ENCODE assay signal across 9 cellular contexts in the genomic region with DNA sequence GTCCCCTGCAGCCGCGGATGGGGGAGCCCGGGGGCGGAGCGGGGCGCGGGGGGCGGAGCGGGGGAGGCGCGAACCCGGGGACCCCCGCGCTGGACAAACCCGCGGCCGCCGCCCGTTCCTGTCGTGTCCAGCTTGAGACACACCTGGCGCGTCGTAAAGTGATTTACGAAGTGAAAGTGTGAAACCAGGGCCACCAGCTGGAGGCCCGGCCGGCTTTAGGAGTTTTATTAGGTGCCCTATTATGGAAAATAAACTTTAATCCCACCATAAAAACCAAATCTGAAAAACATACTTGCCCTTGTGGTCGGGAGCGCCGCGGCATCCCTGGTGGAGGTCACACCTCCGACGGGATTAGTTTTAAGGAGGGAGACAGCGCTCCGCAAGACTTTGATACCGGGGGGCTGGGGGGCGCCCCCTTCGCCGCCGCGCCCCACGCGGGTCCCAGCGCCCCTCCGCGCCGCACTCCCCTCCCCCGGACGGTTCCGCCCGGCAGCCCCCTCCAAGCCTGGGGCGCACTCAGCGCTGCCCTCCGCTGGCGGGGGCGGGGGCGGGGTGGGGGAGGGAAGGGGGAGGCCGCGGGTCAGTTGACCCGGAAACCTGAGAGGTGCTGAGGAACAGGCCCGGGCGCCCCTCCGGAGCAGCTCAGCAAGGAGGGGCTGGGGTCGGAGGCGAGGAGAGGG. TPM values are rescaled to one million over a fixed set of nuclear protein-coding genes. Genes with fewer than 3 reads are reported as not detected.
A peak's percentile ranks its signal among the peaks of the same experiment; 100 is the strongest.
DNase-seq lines count a peak whose midpoint lies in the region; ATAC-seq and TF ChIP-seq lines count a peak whose summit lies in the region.
"Had no signal": no experiment of that assay in that cellular context is flagged by ENCODE, and none has a peak within 500 bp of the region (broad histone marks: within the 10 kb centered on the region; RNA-seq: fewer than 3 reads in every experiment).

No MANE protein-coding gene starts in this region.

- H3K4me3 Mint-ChIP-seq in endodermal cell: peak overlapping the region; percentile 36

- no peaks in the 10 kb centered on the region for H3K36me3 ChIP-seq in endodermal cell (ENCODE audit: control insufficient read depth, insufficient read depth, low read length)
- no peaks in the 10 kb centered on the region for H3K36me3 ChIP-seq in prostate gland

- H3K27me3 Mint-ChIP-seq in endodermal cell (ENCODE audit: insufficient read depth): peaks cover 94% of the 10 kb centered on the region

- no peak for TF ChIP-seq CTCF in NB4 (IDR thresholded peaks at IDR 0.05; ENCODE audit: low read depth, low read length)
- TF ChIP-seq CTCF in endodermal cell (conservative IDR thresholded peaks at IDR 0.05): peak; percentile 23
- no peak for TF ChIP-seq CTCF in prostate gland (IDR thresholded peaks at IDR 0.05)

- no peak overlapping the region for H3K27ac Mint-ChIP-seq in endodermal cell

- TF ChIP-seq POLR2A in NB4 (IDR thresholded peaks at IDR 0.05; ENCODE audit: extremely low read depth, insufficient read length): no peak
- no peak for TF ChIP-seq POLR2A in prostate gland (IDR thresholded peaks at IDR 0.05)

- no peaks in the 10 kb centered on the region for H3K9me3 ChIP-seq in endodermal cell (ENCODE audit: control insufficient read depth, low read length)
- no peaks in the 10 kb centered on the region for H3K9me3 ChIP-seq in prostate gland

- no peaks in the 10 kb centered on the region for H3K9me3 Mint-ChIP-seq in endodermal cell

- ATAC-seq in GM19328 (IDR thresholded peaks at IDR 0.05; ENCODE audit: unreplicated experiment): no peak

- H3K9ac ChIP-seq in endodermal cell (ENCODE audit: extremely low read depth, low read length, poor library complexity, severe bottlenecking): no peak overlapping the region

- peaks cover 98% of the 10 kb centered on the region for H3K27me3 ChIP-seq in endodermal cell (ENCODE audit: control insufficient read depth, insufficient read depth, low read length, poor library complexity, severe bottlenecking)
- H3K27me3 ChIP-seq in prostate gland (replicated peaks; ENCODE audit: insufficient read depth): peaks cover 31% of the 10 kb centered on the region

- DNase-seq in NCI-H146 (lab: John Stamatoyannopoulos, UW) (peak; percentile 68), NCI-H146 treated with DMSO at 0.1 percent for 48 hours (lab: John Stamatoyannopoulos, UW; ENCODE audit: unreplicated experiment) (no peak), NB4 (ENCODE audit: low read depth) (no peak), endodermal cell (peak; percentile 66), prostate gland (ENCODE audit: low spot score) (no peak), CD1c-positive myeloid dendritic cell (ENCODE audit: extremely low spot score) (no peak)
- no peak for DNase-seq in stimulated activated CD4-positive, alpha-beta T cell treated with anti-CD3 and anti-CD28 coated beads, Interleukin-1b, Interleukin-23, amount 100 ng/mL, for 48 hours

- no peaks in the 10 kb centered on the region for H3K4me1 ChIP-seq in endodermal cell (ENCODE audit: control insufficient read depth, insufficient read depth, low read length)
- H3K4me1 ChIP-seq in prostate gland (replicated peaks): peaks cover 8% of the 10 kb centered on the region

- 0 to 1% methylated on average over 5 to 52 of the region's 64 CpGs for WGBS in endodermal cell (ENCODE audit: insufficient coverage in 1 of 2, insufficient read length in 1 of 2), 2 experiments
- WGBS in prostate gland: under 1% methylated on average over 64 of the region's 64 CpGs

- peaks cover 6% of the 10 kb centered on the region for H3K36me3 Mint-ChIP-seq in endodermal cell (ENCODE audit: low read depth)

- H3K4me3 ChIP-seq in NB4 (ENCODE audit: low read depth, low read length) (peak overlapping the region; percentile 29), endodermal cell (ENCODE audit: low read length) (no peak overlapping the region), prostate gland (peak overlapping the region; percentile 25 to 34)

- H3K4me1 Mint-ChIP-seq in endodermal cell: peaks cover 19% of the 10 kb centered on the region

- H3K27ac ChIP-seq in endodermal cell (ENCODE audit: low read depth, low read length) (no peak overlapping the region), prostate gland (no peak overlapping the region)

- intact Hi-C loops in prostate gland (cut with DNase I): no loop called here

RNA-seq across cellular contexts. Expression of gene MNX1, which starts 10.3 kb away (rescaled TPM):
- total RNA-seq in endodermal cell: 10 to 100 TPM; 14.5 to 18.7 TPM
- polyA plus RNA-seq in endodermal cell (2013, experiment 1 of 2): 1.7 TPM
- polyA plus RNA-seq in endodermal cell (2013, experiment 2 of 2): 2.1 TPM
- 1 to 10 TPM; 2.2 to 2.9 TPM for total RNA-seq in prostate gland
- polyA plus RNA-seq: BJ had no signal

RNA-seq across cellular contexts. Expression of gene NOM1, which starts 50.7 kb away (rescaled TPM):
- total RNA-seq in endodermal cell (10 to 100 TPM; 22.8 to 27.0 TPM), prostate gland (10 to 100 TPM; 10.4 to 24.3 TPM)
- polyA plus RNA-seq in endodermal cell (2013, experiment 1 of 2): 16.6 TPM
- polyA plus RNA-seq in endodermal cell (2013, experiment 2 of 2): 16.3 TPM

Comparison
In these comparisons a context has a peak if more than half of its experiments do, and no peak if none do; other contexts are left out.
1. DNase-seq: peak in NCI-H146 (single experiment) and endodermal cell (single experiment); none in NCI-H146 treated with DMSO at 0.1 percent for 48 hours (single experiment), NB4 (single experiment), prostate gland (single experiment), CD1c-positive myeloid dendritic cell (single experiment) and stimulated activated CD4-positive, alpha-beta T cell treated with anti-CD3 and anti-CD28 coated beads, Interleukin-1b, Interleukin-23, amount 100 ng/mL, for 48 hours (single experiment).